18 cellular contexts compared by ENCODE assay signal in genomic region chr5:123133438-123134100, GRCh38. TPM values are rescaled to one million over a fixed set of nuclear protein-coding genes. Genes with fewer than 3 reads are reported as not detected.
DNase-seq lines count a peak whose midpoint lies in the region; ATAC-seq, FAIRE-seq and TF ChIP-seq lines count a peak whose summit lies in the region.
"Had no signal": no experiment of that assay in that cellular context is flagged by ENCODE, and none has a peak within 500 bp of the region (broad histone marks: within the 10 kb centered on the region; RNA-seq: fewer than 3 reads in every experiment).

No MANE protein-coding gene starts in this region.

- no peaks in the 10 kb centered on the region for H3K36me3 ChIP-seq in liver (ENCODE audit: control insufficient read depth in 4 of 4, insufficient read depth in 3 of 4, low read depth in 1 of 4, low read length in 3 of 4)
- no peaks in the 10 kb centered on the region for H3K36me3 ChIP-seq in HepG2 (replicated peaks in 1 of 2; ENCODE audit: control insufficient read depth in 1 of 2, insufficient read depth in 2 of 2, low read length in 2 of 2)
- no peaks in the 10 kb centered on the region for H3K36me3 ChIP-seq in adrenal gland (replicated peaks in 1 of 2)
- H3K36me3 ChIP-seq: BLaER1 treated with 17β-estradiol and CSF1 and Interleukin-3, amounts not matched to agents 10 nM and 100 nM had no signal

- no peaks in the 10 kb centered on the region for H3K36me3 Mint-ChIP-seq in nephron progenitor cell (ENCODE audit: low read depth)
- no peaks in the 10 kb centered on the region for H3K36me3 Mint-ChIP-seq in activated T-helper 1 cell treated with anti-CD3 and anti-CD28 coated beads, Interleukin-12 subunit alpha, Interleukin-12 subunit beta, Interleukin-2, Interleukin-4 antibody, amounts not matched to agents 30 ng/mL and 10 ng/mL and 1 ng/mL, durations not matched to agents 14 hours and 24 hours and 36 hours (ENCODE audit: low read depth)

- H3K4me3 ChIP-seq in liver (ENCODE audit: low read depth in 1 of 3, low read length in 3 of 3) (no peak overlapping the region), HepG2 (replicated peaks in 1 of 3; ENCODE audit: insufficient read depth in 1 of 3, low read depth in 2 of 3, low read length in 3 of 3) (no peak overlapping the region), adrenal gland (no peak overlapping the region)
- H3K4me3 ChIP-seq: BLaER1 treated with 17β-estradiol and CSF1 and Interleukin-3, amounts not matched to agents 10 nM and 100 nM had no signal

- no peak for TF ChIP-seq CTCF in liver (IDR thresholded peaks at IDR 0.05; ENCODE audit: low read depth, low read length, missing input control)
- TF ChIP-seq CTCF in HepG2 (CRISPR knock-in tag; IDR thresholded peaks at IDR 0.05): no peak
- no peak for TF ChIP-seq CTCF in nephron progenitor cell (IDR thresholded peaks at IDR 0.05)
- no peak for TF ChIP-seq CTCF in adrenal gland (IDR thresholded peaks at IDR 0.05)

- BruUV-seq in HepG2 (replicated peaks; lab: Mats Ljungman, UMichigan): no TSS peak

- H3K4me1 ChIP-seq in liver (ENCODE audit: control insufficient read depth in 4 of 4, insufficient read depth in 4 of 4, low read length in 3 of 4): peaks cover 0 to 8% (median 3%) of the 10 kb centered on the region in 4 donors
- no peaks in the 10 kb centered on the region for H3K4me1 ChIP-seq in HepG2 (ENCODE audit: insufficient read depth, low read length)
- H3K4me1 ChIP-seq in adrenal gland (replicated peaks in 1 of 2): no peaks in the 10 kb centered on the region

- no peaks in the 10 kb centered on the region for H4K20me1 ChIP-seq in HepG2 (ENCODE audit: insufficient read depth, low read length)
- H4K20me1 ChIP-seq: BLaER1 treated with 17β-estradiol and CSF1 and Interleukin-3, amounts not matched to agents 10 nM and 100 nM had no signal

- H3K4me2 ChIP-seq in HepG2 (ENCODE audit: low read depth, low read length): no peak overlapping the region
- H3K4me2 ChIP-seq: BLaER1 treated with 17β-estradiol and CSF1 and Interleukin-3, amounts not matched to agents 10 nM and 100 nM had no signal

- H3K4me3 Mint-ChIP-seq in nephron progenitor cell: peak overlapping the region; percentile 43
- H3K4me3 Mint-ChIP-seq in activated T-helper 1 cell treated with anti-CD3 and anti-CD28 coated beads, Interleukin-12 subunit alpha, Interleukin-12 subunit beta, Interleukin-2, Interleukin-4 antibody, amounts not matched to agents 30 ng/mL and 10 ng/mL and 1 ng/mL, durations not matched to agents 14 hours and 24 hours and 36 hours: no peak overlapping the region
- H3K4me3 Mint-ChIP-seq: CD4-positive, alpha-beta T cell had no signal

- WGBS in liver: 10% methylated on average over 1 of the region's 1 CpG
- 0% methylated on average over 1 of the region's 1 CpG for WGBS in HepG2 (ENCODE audit: low lambda C conversion rate)
- WGBS in adrenal gland, 4 donors: 20 to 25% (median 23%) methylated on average over 1 of the region's 1 CpG

- intact Hi-C loops in HepG2 (cut with micrococcal nuclease; ENCODE audit: unreplicated experiment) (no loop called here), adrenal gland (cut with DNase I) (no loop called here)
- intact Hi-C loops in activated T-helper 1 cell treated with anti-CD3 and anti-CD28 coated beads, Interleukin-12 subunit alpha, Interleukin-12 subunit beta, Interleukin-2, Interleukin-4 antibody, amounts not matched to agents 30 ng/mL and 10 ng/mL and 1 ng/mL, durations not matched to agents 14 hours and 24 hours and 36 hours (cut with micrococcal nuclease): no loop called here

- no peaks in the 10 kb centered on the region for H3K9me3 ChIP-seq in liver (ENCODE audit: control insufficient read depth in 4 of 4, low read length in 3 of 4)
- H3K9me3 ChIP-seq in HepG2 (ENCODE audit: low read length): no peaks in the 10 kb centered on the region
- no peaks in the 10 kb centered on the region for H3K9me3 ChIP-seq in adrenal gland (replicated peaks in 1 of 3)
- H3K9me3 ChIP-seq: BLaER1 treated with 17β-estradiol and CSF1 and Interleukin-3, amounts not matched to agents 10 nM and 100 nM had no signal

- TF ChIP-seq RAD21 in liver (IDR thresholded peaks at IDR 0.05) (peak; percentile 40 to 46), HepG2 (CRISPR knock-in tag; IDR thresholded peaks at IDR 0.05) (no peak)

- DNase-seq in HepG2 (ENCODE audit: low spot score): no peak
- DNase-seq in left kidney (ENCODE audit: low read depth, low spot score): peak; percentile 17
- DNase-seq in nephron progenitor cell: no peak
- DNase-seq in activated T-helper 1 cell treated with anti-CD3 and anti-CD28 coated beads, Interleukin-12 subunit alpha, Interleukin-12 subunit beta, Interleukin-2, Interleukin-4 antibody, amounts not matched to agents 30 ng/mL and 10 ng/mL and 1 ng/mL, durations not matched to agents 14 hours and 24 hours and 36 hours (ENCODE audit: low spot score): no peak
- no peak for DNase-seq in activated CD8-positive, alpha-beta memory T cell treated with anti-CD3 and anti-CD28 coated beads, Interleukin-2, amount 50 U/mL, for 48 hours
- no peak for DNase-seq in NCI-H1930 (lab: John Stamatoyannopoulos, UW)
- no peak for DNase-seq in adrenal gland
- DNase-seq: Calu3; CD4-positive, alpha-beta T cell; DMS79 treated with DMSO at 0.1 percent for 48 hours; EL; HCEC 1CT; IMR-90; KG1 had no signal

- H3K27ac ChIP-seq in liver (ENCODE audit: low read depth in 1 of 2, low read length in 2 of 2): no peak overlapping the region
- H3K27ac ChIP-seq in HepG2 (ENCODE audit: extremely low read length, insufficient read depth, low read length): no peak overlapping the region
- H3K27ac ChIP-seq in adrenal gland: no peak overlapping the region
- H3K27ac ChIP-seq: 22Rv1; BLaER1 treated with 17β-estradiol and CSF1 and Interleukin-3, amounts not matched to agents 10 nM and 100 nM had no signal

- H2AFZ ChIP-seq in HepG2 (ENCODE audit: low read length): no peak overlapping the region

- peaks cover 19% of the 10 kb centered on the region for H3K27me3 Mint-ChIP-seq in nephron progenitor cell (ENCODE audit: low read depth, poor library complexity)
- peaks cover 3% of the 10 kb centered on the region for H3K27me3 Mint-ChIP-seq in activated T-helper 1 cell treated with anti-CD3 and anti-CD28 coated beads, Interleukin-12 subunit alpha, Interleukin-12 subunit beta, Interleukin-2, Interleukin-4 antibody, amounts not matched to agents 30 ng/mL and 10 ng/mL and 1 ng/mL, durations not matched to agents 14 hours and 24 hours and 36 hours (ENCODE audit: insufficient read depth)

- POLR2A ChIA-PET in HepG2 (lab: Yijun Ruan, JAX): no interaction called here

- CTCF ChIA-PET in HepG2 (lab: Yijun Ruan, JAX; ENCODE audit: low intra/inter-chr PET ratio, low total read pairs): no interaction called here

- H3K79me2 ChIP-seq in HepG2 (ENCODE audit: insufficient read depth, low read length): no peaks in the 10 kb centered on the region

- H3K27ac Mint-ChIP-seq in nephron progenitor cell: no peak overlapping the region
- no peak overlapping the region for H3K27ac Mint-ChIP-seq in activated T-helper 1 cell treated with anti-CD3 and anti-CD28 coated beads, Interleukin-12 subunit alpha, Interleukin-12 subunit beta, Interleukin-2, Interleukin-4 antibody, amounts not matched to agents 30 ng/mL and 10 ng/mL and 1 ng/mL, durations not matched to agents 14 hours and 24 hours and 36 hours
- H3K27ac Mint-ChIP-seq: CD4-positive, alpha-beta T cell had no signal

- TF ChIP-seq POLR2A in HepG2 (IDR thresholded peaks at IDR 0.05; ENCODE audit: insufficient read depth in 1 of 2, low read depth in 2 of 2, low read length in 2 of 2) (no peak), adrenal gland (IDR thresholded peaks at IDR 0.05) (no peak)

- H3K9ac ChIP-seq in liver (ENCODE audit: low read depth in 1 of 2, low read length in 2 of 2): no peak overlapping the region
- H3K9ac ChIP-seq in HepG2 (ENCODE audit: insufficient read depth, low read depth, low read length): no peak overlapping the region
- H3K9ac ChIP-seq: BLaER1 treated with 17β-estradiol and CSF1 and Interleukin-3, amounts not matched to agents 10 nM and 100 nM had no signal

- peaks cover 9% of the 10 kb centered on the region for H3K9me3 Mint-ChIP-seq in nephron progenitor cell
- H3K9me3 Mint-ChIP-seq in activated T-helper 1 cell treated with anti-CD3 and anti-CD28 coated beads, Interleukin-12 subunit alpha, Interleukin-12 subunit beta, Interleukin-2, Interleukin-4 antibody, amounts not matched to agents 30 ng/mL and 10 ng/mL and 1 ng/mL, durations not matched to agents 14 hours and 24 hours and 36 hours: no peaks in the 10 kb centered on the region
- H3K9me3 Mint-ChIP-seq: CD4-positive, alpha-beta T cell had no signal

- TF ChIP-seq EP300 in HepG2 (IDR thresholded peaks at IDR 0.05; ENCODE audit: low read depth in 2 of 2, low read length in 2 of 2): no peak
- no peak for TF ChIP-seq EP300 in HepG2 (CRISPR knock-in tag; IDR thresholded peaks at IDR 0.05; ENCODE audit: borderline replicate concordance)

- H3K27me3 ChIP-seq in liver (ENCODE audit: control insufficient read depth in 4 of 4, insufficient read depth in 4 of 4, low read length in 3 of 4): no peaks in the 10 kb centered on the region
- H3K27me3 ChIP-seq in HepG2 (ENCODE audit: control insufficient read depth in 1 of 2, insufficient read depth in 2 of 2, low read length in 2 of 2): no peaks in the 10 kb centered on the region
- no peaks in the 10 kb centered on the region for H3K27me3 ChIP-seq in adrenal gland
- H3K27me3 ChIP-seq: BLaER1 treated with 17β-estradiol and CSF1 and Interleukin-3, amounts not matched to agents 10 nM and 100 nM had no signal

- H3K4me1 Mint-ChIP-seq in nephron progenitor cell: peaks cover 41% of the 10 kb centered on the region
- H3K4me1 Mint-ChIP-seq in activated T-helper 1 cell treated with anti-CD3 and anti-CD28 coated beads, Interleukin-12 subunit alpha, Interleukin-12 subunit beta, Interleukin-2, Interleukin-4 antibody, amounts not matched to agents 30 ng/mL and 10 ng/mL and 1 ng/mL, durations not matched to agents 14 hours and 24 hours and 36 hours (ENCODE audit: low read depth): no peaks in the 10 kb centered on the region

- FAIRE-seq in HepG2 (lab: Jason Lieb, UNC): no peak
- FAIRE-seq: G401.6 had no signal

- in situ Hi-C loops in HepG2 (cut with HindIII; ENCODE audit: extremely low pct_ligation_motif_present, low pct_unique_long_range_greater_than_20kb): no loop called here

- no peak for ATAC-seq in HepG2

RNA-seq across cellular contexts. Expression of gene PRDM6, which starts 44.5 kb away (rescaled TPM):
- total RNA-seq in liver (under 1 TPM; 0.17 to 0.28 TPM), HepG2 (2016; rRNA removed; fragmentation: Illumina TruSeq; extraction: Trizol) (0.02 and 0.10 TPM in 2 replicates), adrenal gland (1 to 10 TPM in 4 of 8 donors, under 1 TPM in 4; 0.12 to 4.1 (median 0.85) TPM)
- polyA plus RNA-seq in liver (under 1 TPM; 0.09 to 0.33 TPM), HepG2 (2011; rRNA removed) (0.30 and 0.74 TPM in 2 replicates), adrenal gland (under 1 TPM; 0.26 to 0.61 (median 0.32) TPM)
- 0.09 TPM in 1 of 2 replicates, not detected in the other for total RNA-seq in HepG2 (2016; cell fraction: cytosol; rRNA removed; fragmentation: Illumina TruSeq; extraction: Trizol; ENCODE audit: low read depth)
- 0.19 and 0.26 TPM in 2 replicates for total RNA-seq in HepG2 (2016; cell fraction: insoluble cytoplasmic fraction; rRNA removed; fragmentation: Illumina TruSeq; extraction: Trizol)
- 0.12 TPM in 1 of 2 replicates, not detected in the other for total RNA-seq in HepG2 (2016; cell fraction: membrane; rRNA removed; fragmentation: Illumina TruSeq; extraction: Trizol)
- 0.13 and 0.19 TPM in 2 replicates for total RNA-seq in HepG2 (2016; cell fraction: nucleus; rRNA removed; fragmentation: Illumina TruSeq; extraction: Trizol)
- polyA plus RNA-seq in HepG2 (2011; cell fraction: cytosol; rRNA removed): 0.09 and 0.17 TPM in 2 replicates
- 1.6 and 2.0 TPM in 2 replicates for polyA plus RNA-seq in HepG2 (2011; cell fraction: nucleus; rRNA removed)
- polyA plus RNA-seq in HepG2 (2012): 0.38 and 0.61 TPM in 2 replicates
- polyA plus RNA-seq in HepG2 (2016; cell fraction: cytosol; fragmentation: Illumina TruSeq; extraction: Trizol; ENCODE audit: low read depth): not detected in 2 replicates
- polyA plus RNA-seq in HepG2 (2016; cell fraction: insoluble cytoplasmic fraction; fragmentation: Illumina TruSeq; extraction: Trizol; ENCODE audit: low read depth): 0.13 TPM in 1 of 2 replicates, not detected in the other
- polyA plus RNA-seq in HepG2 (2016; cell fraction: membrane; fragmentation: Illumina TruSeq; extraction: Trizol; ENCODE audit: low read depth): not detected in 2 replicates
- 0.29 and 1.7 TPM in 2 replicates for polyA plus RNA-seq in HepG2 (2016; cell fraction: nucleus; fragmentation: Illumina TruSeq; extraction: Trizol; ENCODE audit: insufficient read depth, low read depth)
- 0.08 and 0.47 TPM in 2 replicates for polyA minus RNA-seq in HepG2 (2011; rRNA and poly(A)+ RNA removed; ENCODE audit: low replicate concordance)
- polyA minus RNA-seq in HepG2 (2011; cell fraction: cytosol; rRNA and poly(A)+ RNA removed): not detected in 2 replicates
- 0.37 and 0.39 TPM in 2 replicates for polyA minus RNA-seq in HepG2 (2011; cell fraction: nucleus; rRNA and poly(A)+ RNA removed)
- not detected in 2 replicates for total RNA-seq in activated T-helper 1 cell treated with anti-CD3 and anti-CD28 coated beads, Interleukin-12 subunit alpha, Interleukin-12 subunit beta, Interleukin-2, Interleukin-4 antibody, amounts not matched to agents 30 ng/mL and 10 ng/mL and 1 ng/mL, durations not matched to agents 14 hours and 24 hours and 36 hours
- total RNA-seq: CD4-positive, alpha-beta T cell had no signal
